Comparison of ENCODE assay signal across 1 cellular context in the genomic region with DNA sequence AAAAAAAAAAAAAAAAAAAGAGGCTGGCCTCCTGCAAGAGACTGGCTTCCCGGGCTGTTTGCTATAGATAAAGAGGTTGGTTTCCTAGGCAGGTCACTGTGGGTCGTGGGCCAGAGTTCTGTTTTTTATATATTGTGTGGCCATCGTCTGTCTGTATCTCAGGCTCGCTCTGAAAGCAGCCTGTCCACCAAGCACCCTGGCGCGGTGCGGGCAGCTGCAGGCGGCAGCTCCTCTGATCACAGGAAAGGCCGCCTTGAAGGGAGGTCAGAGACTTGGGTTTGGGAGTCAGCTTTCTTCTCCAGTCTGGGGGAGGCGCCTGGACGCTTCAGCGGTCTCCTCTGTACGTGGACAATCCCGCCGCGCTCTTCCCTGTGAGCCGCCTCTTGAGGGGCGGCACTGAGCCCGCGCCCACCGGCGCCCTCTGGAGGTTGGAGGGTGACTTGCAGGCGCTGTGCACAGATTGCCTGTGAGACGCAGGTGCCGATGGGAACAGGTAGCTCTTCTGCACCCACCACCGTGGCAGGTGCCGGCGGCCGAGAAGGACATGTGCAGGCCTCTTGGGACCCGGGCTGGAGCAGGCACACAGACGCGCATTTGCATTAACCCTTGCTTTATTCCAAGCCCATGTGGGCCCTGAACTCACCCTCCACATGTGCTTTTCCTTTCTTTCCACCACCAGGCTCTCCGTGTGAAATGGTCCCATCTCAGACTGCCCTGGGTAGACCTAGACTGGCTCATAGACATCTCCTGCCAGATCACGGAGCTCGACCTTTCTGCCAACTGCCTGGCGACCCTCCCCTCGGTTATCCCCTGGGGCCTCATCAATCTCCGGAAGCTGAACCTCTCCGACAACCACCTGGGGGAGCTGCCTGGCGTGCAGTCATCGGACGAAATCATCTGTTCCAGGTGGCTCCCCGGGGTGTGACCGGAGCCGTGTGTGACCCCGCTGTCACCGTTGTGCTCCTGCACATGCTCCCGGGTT.
TF ChIP-seq lines count a peak whose summit lies in the region.

No MANE protein-coding gene starts in this region.

TF ChIP-seq in Ishikawa, 13 proteins besides CTCF, POLR2A, EP300 and RAD21 (continued from another document):
- TF ChIP-seq, protein P1, sequence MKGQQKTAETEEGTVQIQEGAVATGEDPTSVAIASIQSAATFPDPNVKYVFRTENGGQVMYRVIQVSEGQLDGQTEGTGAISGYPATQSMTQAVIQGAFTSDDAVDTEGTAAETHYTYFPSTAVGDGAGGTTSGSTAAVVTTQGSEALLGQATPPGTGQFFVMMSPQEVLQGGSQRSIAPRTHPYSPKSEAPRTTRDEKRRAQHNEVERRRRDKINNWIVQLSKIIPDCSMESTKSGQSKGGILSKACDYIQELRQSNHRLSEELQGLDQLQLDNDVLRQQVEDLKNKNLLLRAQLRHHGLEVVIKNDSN (IDR thresholded peaks at IDR 0.05) = no peak
